In the genomic region with DNA sequence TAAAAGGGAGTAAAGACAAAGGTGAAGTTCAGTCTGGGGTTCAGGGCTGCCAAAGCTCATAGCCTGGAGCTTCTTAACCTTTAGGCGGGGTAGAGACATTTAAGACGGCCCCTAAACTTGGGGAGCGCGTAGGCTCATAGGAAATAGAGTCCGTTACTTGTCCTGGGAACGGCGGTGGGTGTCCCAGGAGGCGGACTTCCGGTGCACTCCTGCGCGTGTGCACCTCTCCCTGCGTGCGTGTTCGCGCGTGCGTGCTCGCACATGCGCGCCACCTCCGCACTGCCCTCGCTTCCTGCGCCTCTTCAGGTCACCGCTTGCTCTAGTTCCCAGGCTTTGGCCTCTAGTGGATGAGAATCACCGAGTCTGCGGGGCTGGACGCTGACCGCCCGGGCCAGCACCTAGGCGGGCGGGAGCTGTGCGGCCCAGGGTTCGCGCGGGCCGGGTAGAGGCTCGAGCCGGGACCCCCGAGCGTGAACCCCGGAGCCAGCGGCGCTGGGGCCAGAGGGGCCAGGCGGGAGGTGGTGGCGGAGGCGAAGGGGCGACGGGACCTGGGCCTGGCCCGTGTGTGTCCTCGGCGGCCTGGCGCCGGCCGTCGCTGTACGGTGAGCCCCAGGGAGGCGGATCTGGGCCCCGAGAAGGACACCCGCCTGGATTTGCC, we compare ENCODE assay signal across 8 cellular contexts. TPM values are rescaled to one million over a fixed set of nuclear protein-coding genes. Genes with fewer than 3 reads are reported as not detected.
DNase-seq lines count a peak whose midpoint lies in the region; ATAC-seq, FAIRE-seq and TF ChIP-seq lines count a peak whose summit lies in the region.
"Not testable (repeated sequence)": the region's sequence is repeated elsewhere in the genome, so short reads cannot be mapped to it uniquely, and the experiment has no call there.

No MANE protein-coding gene starts in this region.

- not testable (repeated sequence) for FAIRE-seq in small intestine (lab: Jason Lieb, UNC)

- not testable (repeated sequence) for H3K36me3 ChIP-seq in small intestine (ENCODE audit: control insufficient read depth in 2 of 2, insufficient read depth in 2 of 2, low read length in 2 of 2)

- WGBS in small intestine, 3 donors: 0% methylated on average over 23 to 53 of the region's 59 CpGs

- H3K27ac Mint-ChIP-seq in activated B cell treated with CpG ODN at 0.5 μM for 24 hours (peak overlapping the region; percentile 73), immature natural killer cell (peak overlapping the region; percentile 86 to 99 (median 93))

- CTCF ChIA-PET in activated B cell treated with CpG ODN at 0.5 μM for 24 hours (lab: Charles Lee): not testable (repeated sequence)

- peak overlapping the region; percentile 95 for H3K4me3 Mint-ChIP-seq in activated B cell treated with CpG ODN at 0.5 μM for 24 hours
- peak overlapping the region; percentile 82 to 98 (median 96) for H3K4me3 Mint-ChIP-seq in immature natural killer cell

- H3K4me3 ChIP-seq in AG09309 (ENCODE audit: control insufficient read depth, low read depth, low read length) (peak overlapping the region; percentile 66), cardiac fibroblast (replicated peaks in 1 of 2; ENCODE audit: low read depth in 2 of 2, low read length in 2 of 2) (peak overlapping the region; percentile 72 to 75), small intestine (ENCODE audit: low read depth in 1 of 2, low read length in 2 of 2) (peak overlapping the region; percentile 73 to 78)

- TF ChIP-seq CTCF in AG09309 (IDR thresholded peaks at IDR 0.05; ENCODE audit: control insufficient read depth, insufficient read depth, low read depth, low read length, missing control alignments) (peak; percentile 17), cardiac fibroblast (IDR thresholded peaks at IDR 0.05; ENCODE audit: low read depth, low read length) (peak; percentile 11)
- not testable (repeated sequence) for TF ChIP-seq CTCF in activated B cell treated with CpG ODN at 0.5 μM for 24 hours (IDR thresholded peaks at IDR 0.05)

- DNase-seq in AG09309 (ENCODE audit: low read depth) (peak; percentile 51), NCI-H345 (lab: John Stamatoyannopoulos, UW) (peak; percentile 77), activated B cell treated with CpG ODN at 0.5 μM for 24 hours (peak; percentile 69), cardiac fibroblast (ENCODE audit: low read depth in 2 of 2) (peak; percentile 89 to 95), immature natural killer cell (peak; percentile 74 to 84 (median 76)), small intestine (peak; percentile 78)

- not testable (repeated sequence) for H3K27me3 Mint-ChIP-seq in activated B cell treated with CpG ODN at 0.5 μM for 24 hours; immature natural killer cell (ENCODE audit: low read depth in 3 of 3)

- peaks cover 12% of the 10 kb centered on the region for H3K4me1 Mint-ChIP-seq in activated B cell treated with CpG ODN at 0.5 μM for 24 hours
- H3K4me1 Mint-ChIP-seq in immature natural killer cell: peaks cover 21 to 22% of the 10 kb centered on the region in 2 donors

- not testable (repeated sequence) for H3K4me1 ChIP-seq in small intestine (ENCODE audit: control insufficient read depth in 2 of 2, insufficient read depth in 1 of 2, low read depth in 1 of 2, low read length in 1 of 2)

- ATAC-seq in GM18907 (IDR thresholded peaks at IDR 0.05; ENCODE audit: unreplicated experiment): peak; percentile 100
- ATAC-seq in HG03139 (IDR thresholded peaks at IDR 0.05; ENCODE audit: unreplicated experiment): peak; percentile 99
- ATAC-seq in activated B cell treated with CpG ODN at 0.5 μM for 24 hours (ENCODE audit: low read depth): peak; percentile 99

- peaks cover 15% of the 10 kb centered on the region for H3K36me3 Mint-ChIP-seq in activated B cell treated with CpG ODN at 0.5 μM for 24 hours (ENCODE audit: low read depth)
- not testable (repeated sequence) for H3K36me3 Mint-ChIP-seq in immature natural killer cell

- intact Hi-C loops in activated B cell treated with CpG ODN at 0.5 μM for 24 hours (cut with micrococcal nuclease): not testable (repeated sequence)

- POLR2A ChIA-PET in activated B cell treated with CpG ODN at 0.5 μM for 24 hours (lab: Charles Lee): not testable (repeated sequence)

- H3K27ac ChIP-seq in small intestine (ENCODE audit: low read depth in 1 of 2, low read length in 1 of 2): peak overlapping the region; percentile 78 to 93

- H3K27me3 ChIP-seq in small intestine (ENCODE audit: control insufficient read depth in 2 of 2, insufficient read depth in 2 of 2, low read length in 2 of 2): not testable (repeated sequence)

- H3K9me3 ChIP-seq in small intestine (ENCODE audit: control insufficient read depth, low read depth): not testable (repeated sequence)

- H3K9me3 Mint-ChIP-seq in activated B cell treated with CpG ODN at 0.5 μM for 24 hours, immature natural killer cell: not testable (repeated sequence)

RNA-seq across cellular contexts. Expression of a gene that starts 45.7 kb away (rescaled TPM):
- total RNA-seq in activated B cell treated with CpG ODN at 0.5 μM for 24 hours: 42.6 and 46.7 TPM in 2 replicates
- 10 to 100 TPM in 1 of 3 donors, 1 to 10 TPM in 2; 4.4 to 23.0 (median 7.4) TPM for polyA plus RNA-seq in immature natural killer cell
- polyA plus RNA-seq in small intestine: 10 to 100 TPM; 13.5 to 21.6 (median 16.3) TPM

RNA-seq across cellular contexts. Expression of a gene that starts 51.2 kb away (rescaled TPM):
- total RNA-seq in activated B cell treated with CpG ODN at 0.5 μM for 24 hours: 7.2 and 8.6 TPM in 2 replicates
- polyA plus RNA-seq in immature natural killer cell (1 to 10 TPM in 1 of 3 donors, under 1 TPM in 2; 0.55 to 2.0 (median 0.88) TPM), small intestine (1 to 10 TPM; 1.1 to 2.5 (median 1.6) TPM)

Comparison
In these comparisons a context has a peak if more than half of its experiments do, and no peak if none do; other contexts are left out.
1. Peak in every context shown above with its lines: DNase-seq, ATAC-seq, H3K4me3 ChIP-seq and H3K27ac ChIP-seq.